ENCODE assay signal across 12 cellular contexts in genomic region chr2:117958186-117958585, GRCh38. TPM values are rescaled to one million over a fixed set of nuclear protein-coding genes. Genes with fewer than 3 reads are reported as not detected.
DNase-seq lines count a peak whose midpoint lies in the region; TF ChIP-seq lines count a peak whose summit lies in the region.
"Had no signal": no experiment of that assay in that cellular context is flagged by ENCODE, and none has a peak within 500 bp of the region (broad histone marks: within the 10 kb centered on the region; RNA-seq: fewer than 3 reads in every experiment).

No MANE protein-coding gene starts in this region.

- peaks cover 65% of the 10 kb centered on the region for H3K36me3 ChIP-seq in MG63

- DNase-seq in AG10803 (ENCODE audit: low read depth) (peak; percentile 79), MG63 (peak; percentile 17), dermis blood vessel endothelial cell (peak; percentile 77), myocyte (ENCODE audit: low read depth) (peak; percentile 3), hippocampal formation (lab: John Stamatoyannopoulos, UW) (no peak), HuH-7.5 (ENCODE audit: low spot score) (no peak), NCI-H1417 treated with DMSO at 0.1 percent for 48 hours (lab: John Stamatoyannopoulos, UW) (no peak)
- DNase-seq in stimulated activated CD4-positive, alpha-beta T cell treated with anti-CD3 and anti-CD28 coated beads, Interleukin-1b, Interleukin-23, amount 100 ng/mL, for 48 hours = no peak
- DNase-seq: activated CD4-positive, CD25-positive, alpha-beta regulatory T cell treated with anti-CD3 and anti-CD28 coated beads, Interleukin-2, amount 50 U/mL, for 72 hours; CD4-positive, alpha-beta T cell; NCI-H446 treated with DMSO at 0.1 percent for 48 hours; SHP77 treated with DMSO at 0.1 percent for 48 hours had no signal

- H3K27me3 ChIP-seq in MG63 = no peaks in the 10 kb centered on the region

- no peak for TF ChIP-seq CTCF in AG10803 (conservative IDR thresholded peaks at IDR 0.05; ENCODE audit: low read length)

- no peak overlapping the region for H3K4me3 ChIP-seq in AG10803 (ENCODE audit: low read length)
- H3K4me3 ChIP-seq in MG63 = no peak overlapping the region

- no peaks in the 10 kb centered on the region for H3K9me3 ChIP-seq in MG63

RNA-seq across cellular contexts. Expression of gene CCDC93, which starts 55.7 kb away (rescaled TPM):
- total RNA-seq in MG63 (2014; rRNA removed; shearing (Covaris generic); ENCODE audit: low replicate concordance) = 12.2 and 13.2 TPM in 2 replicates
- total RNA-seq in dermis blood vessel endothelial cell (36.6 and 37.6 TPM in 2 replicates), myocyte (16.2 and 17.4 TPM in 2 replicates)
- polyA plus RNA-seq in myocyte (2012) = 16.0 TPM

Comparison
In these comparisons a context has a peak if more than half of its experiments do, and no peak if none do; other contexts are left out.
1. DNase-seq: peak in AG10803 (single experiment), MG63 (single experiment), dermis blood vessel endothelial cell (single experiment) and myocyte (single experiment); none in hippocampal formation (0 of 2), HuH-7.5 (single experiment), NCI-H1417 treated with DMSO at 0.1 percent for 48 hours (single experiment) and stimulated activated CD4-positive, alpha-beta T cell treated with anti-CD3 and anti-CD28 coated beads, Interleukin-1b, Interleukin-23, amount 100 ng/mL, for 48 hours (single experiment).